20 cellular contexts compared by ENCODE assay signal in genomic region chr22:46369716-46370583, GRCh38. TPM values are rescaled to one million over a fixed set of nuclear protein-coding genes. Genes with fewer than 3 reads are reported as not detected.
A peak's percentile ranks its signal among the peaks of the same experiment; 100 is the strongest.
DNase-seq lines count a peak whose midpoint lies in the region; ATAC-seq and TF ChIP-seq lines count a peak whose summit lies in the region.
"Had no signal": no experiment of that assay in that cellular context is flagged by ENCODE, and none has a peak within 500 bp of the region (broad histone marks: within the 10 kb centered on the region; RNA-seq: fewer than 3 reads in every experiment).

No MANE protein-coding gene starts in this region.

- no peaks in the 10 kb centered on the region for H3K9me3 ChIP-seq in CD8-positive, alpha-beta memory T cell (ENCODE audit: low read length)
- H3K9me3 ChIP-seq in hepatocyte (ENCODE audit: low read depth) = no peaks in the 10 kb centered on the region
- H3K9me3 ChIP-seq in neural progenitor cell (ENCODE audit: low read depth) = no peaks in the 10 kb centered on the region
- H3K9me3 ChIP-seq in SJCRH30 (replicated peaks) = no peaks in the 10 kb centered on the region
- H3K9me3 ChIP-seq: SK-N-SH, thyroid gland had no signal

- DNase-seq in CD8-positive, alpha-beta memory T cell = no peak
- DNase-seq in RWPE1 (ENCODE audit: low spot score) (no peak), hepatocyte (ENCODE audit: low spot score) (no peak), neural progenitor cell (ENCODE audit: low spot score) (no peak), SJCRH30 (no peak)
- DNase-seq in activated CD8-positive, alpha-beta memory T cell treated with anti-CD3 and anti-CD28 coated beads, Interleukin-2, amount 50 U/mL, for 48 hours = no peak
- DNase-seq: anterior cingulate cortex; glutamatergic neuron; NCI-H1694 treated with DMSO at 0.1 percent for 48 hours; NCI-H69; retina; SK-N-SH; stimulated activated CD4-positive, alpha-beta T cell treated with anti-CD3 and anti-CD28 coated beads, Interleukin-4, amount 100 ng/mL, for 24 hours; stimulated activated naive CD8-positive, alpha-beta T cell treated with anti-CD3 and anti-CD28 coated beads, Interleukin-15, Interleukin-2, amounts not matched to agents 100 U/mL and 50 U/mL, for 24 hours had no signal

- peak overlapping the region in 6 of 7 donors; percentile 74 to 92 (median 80) for H3K4me3 Mint-ChIP-seq in CD8-positive, alpha-beta memory T cell
- no peak overlapping the region for H3K4me3 Mint-ChIP-seq in neural progenitor cell
- H3K4me3 Mint-ChIP-seq: activated T-helper 1 cell treated with anti-CD3 and anti-CD28 coated beads, Interleukin-12 subunit alpha, Interleukin-12 subunit beta, Interleukin-2, Interleukin-4 antibody, amounts not matched to agents 30 ng/mL and 10 ng/mL and 1 ng/mL, durations not matched to agents 14 hours and 24 hours and 36 hours; memory B cell had no signal

- H3K4me2 ChIP-seq in hepatocyte (peak overlapping the region; percentile 54), neural progenitor cell (no peak overlapping the region)
- H3K4me2 ChIP-seq: SK-N-SH had no signal

- POLR2A ChIA-PET in CD8-positive, alpha-beta memory T cell (lab: Charles Lee) = no interaction called here
- POLR2A ChIA-PET in RWPE1 (lab: Yijun Ruan, JAX; ENCODE audit: low non-redundant PET) = no interaction called here

- TF ChIP-seq CTCF in RWPE1 (conservative IDR thresholded peaks at IDR 0.05; ENCODE audit: low read depth) (no peak), hepatocyte (IDR thresholded peaks at IDR 0.05; ENCODE audit: poor library complexity) (no peak), neural progenitor cell (IDR thresholded peaks at IDR 0.05) (no peak)

- peak overlapping the region; percentile 38 for H3K27ac ChIP-seq in CD8-positive, alpha-beta memory T cell (ENCODE audit: low read depth, low read length)
- H3K27ac ChIP-seq in RWPE1 = peak overlapping the region; percentile 37
- H3K27ac ChIP-seq in hepatocyte = peak overlapping the region; percentile 85
- H3K27ac ChIP-seq in neural progenitor cell = no peak overlapping the region
- H3K27ac ChIP-seq in SJCRH30 = no peak overlapping the region

- no peak overlapping the region for H3K4me3 ChIP-seq in CD8-positive, alpha-beta memory T cell (ENCODE audit: low read length)
- H3K4me3 ChIP-seq in hepatocyte (no peak overlapping the region), neural progenitor cell (no peak overlapping the region), SJCRH30 (no peak overlapping the region)
- H3K4me3 ChIP-seq: thyroid gland had no signal

- no peaks in the 10 kb centered on the region for H3K9me2 ChIP-seq in hepatocyte (replicated peaks; ENCODE audit: insufficient read depth)
- H3K9me2 ChIP-seq: SK-N-SH had no signal

- peaks cover 0 to 6% (median 5%) of the 10 kb centered on the region in 5 donors for H3K9me3 Mint-ChIP-seq in CD8-positive, alpha-beta memory T cell
- H3K9me3 Mint-ChIP-seq in neural progenitor cell = peaks cover 3% of the 10 kb centered on the region
- H3K9me3 Mint-ChIP-seq: activated naive CD4-positive, alpha-beta T cell treated with anti-CD3 and anti-CD28 coated beads, Interleukin-2, amount 50 U/mL, for 72 hours; activated T-helper 1 cell treated with anti-CD3 and anti-CD28 coated beads, Interleukin-12 subunit alpha, Interleukin-12 subunit beta, Interleukin-2, Interleukin-4 antibody, amounts not matched to agents 30 ng/mL and 10 ng/mL and 1 ng/mL, durations not matched to agents 14 hours and 24 hours and 36 hours; CD4-positive, CD25-positive, alpha-beta regulatory T cell; memory B cell had no signal

- 87% methylated on average over 24 of the region's 25 CpGs for WGBS in hepatocyte (ENCODE audit: low lambda C conversion rate, missing lambda C conversion rate)

- H3K36me3 ChIP-seq in CD8-positive, alpha-beta memory T cell (ENCODE audit: insufficient read depth, low read length) = no peaks in the 10 kb centered on the region
- H3K36me3 ChIP-seq in hepatocyte (replicated peaks; ENCODE audit: insufficient read depth, low read depth) (no peaks in the 10 kb centered on the region), neural progenitor cell (no peaks in the 10 kb centered on the region), SJCRH30 (no peaks in the 10 kb centered on the region)

- peaks cover 46% of the 10 kb centered on the region for H3K4me1 ChIP-seq in CD8-positive, alpha-beta memory T cell (ENCODE audit: insufficient read depth, low read length)
- no peaks in the 10 kb centered on the region for H3K4me1 ChIP-seq in hepatocyte (ENCODE audit: insufficient read depth)
- no peaks in the 10 kb centered on the region for H3K4me1 ChIP-seq in neural progenitor cell
- peaks cover 6% of the 10 kb centered on the region for H3K4me1 ChIP-seq in SJCRH30

- H4K20me1 ChIP-seq in hepatocyte (ENCODE audit: insufficient read depth, poor library complexity, severe bottlenecking) = no peaks in the 10 kb centered on the region
- no peaks in the 10 kb centered on the region for H4K20me1 ChIP-seq in neural progenitor cell (ENCODE audit: low read depth)

- peaks cover 0 to 7% of the 10 kb centered on the region in 2 donors for H3K27me3 Mint-ChIP-seq in CD8-positive, alpha-beta memory T cell
- peaks cover 2% of the 10 kb centered on the region for H3K27me3 Mint-ChIP-seq in neural progenitor cell (ENCODE audit: insufficient read depth, low read depth)

- ATAC-seq in HG03097 (IDR thresholded peaks at IDR 0.05; ENCODE audit: low FRiP score, unreplicated experiment) = no peak
- ATAC-seq: activated naive CD4-positive, alpha-beta T cell treated with anti-CD3 and anti-CD28 coated beads, Interleukin-2, amount 50 U/mL, for 72 hours; stimulated activated naive CD8-positive, alpha-beta T cell treated with anti-CD3 and anti-CD28 coated beads, Interleukin-15, Interleukin-2, amounts not matched to agents 100 U/mL and 50 U/mL, for 24 hours had no signal

- no peak overlapping the region for H3K9ac ChIP-seq in neural progenitor cell
- H3K9ac ChIP-seq: SK-N-SH had no signal

- no peaks in the 10 kb centered on the region for H3K79me2 ChIP-seq in hepatocyte
- no peaks in the 10 kb centered on the region for H3K79me2 ChIP-seq in neural progenitor cell (ENCODE audit: low read depth)

- no peaks in the 10 kb centered on the region for H3F3A ChIP-seq in neural progenitor cell (ENCODE audit: low read depth)

- no peaks in the 10 kb centered on the region for H3K27me3 ChIP-seq in CD8-positive, alpha-beta memory T cell (ENCODE audit: insufficient read depth, low read length, poor library complexity, severe bottlenecking)
- H3K27me3 ChIP-seq in hepatocyte (no peaks in the 10 kb centered on the region), neural progenitor cell (no peaks in the 10 kb centered on the region), SJCRH30 (no peaks in the 10 kb centered on the region)
- H3K27me3 ChIP-seq: thyroid gland had no signal

- H2AFZ ChIP-seq in hepatocyte (no peak overlapping the region), neural progenitor cell (replicated peaks) (no peak overlapping the region)

- H3K27ac Mint-ChIP-seq in CD8-positive, alpha-beta memory T cell = peak overlapping the region; percentile 88 to 99 (median 96)
- peak overlapping the region; percentile 60 for H3K27ac Mint-ChIP-seq in neural progenitor cell
- H3K27ac Mint-ChIP-seq: activated naive CD4-positive, alpha-beta T cell treated with anti-CD3 and anti-CD28 coated beads, Interleukin-2, amount 50 U/mL, for 72 hours; activated T-helper 1 cell treated with anti-CD3 and anti-CD28 coated beads, Interleukin-12 subunit alpha, Interleukin-12 subunit beta, Interleukin-2, Interleukin-4 antibody, amounts not matched to agents 30 ng/mL and 10 ng/mL and 1 ng/mL, durations not matched to agents 14 hours and 24 hours and 36 hours; memory B cell had no signal

- no peaks in the 10 kb centered on the region for H3K36me3 Mint-ChIP-seq in CD8-positive, alpha-beta memory T cell
- H3K36me3 Mint-ChIP-seq in neural progenitor cell = peaks cover 14% of the 10 kb centered on the region
- H3K36me3 Mint-ChIP-seq: CD4-positive, CD25-positive, alpha-beta regulatory T cell had no signal

- CTCF ChIA-PET in CD8-positive, alpha-beta memory T cell (lab: Charles Lee) = interaction anchor here (1.6 kb wide), 1 partner anchor 75 kb away, joined by 3 read pairs; no protein-coding TSS in a partner anchor
- CTCF ChIA-PET in RWPE1 (lab: Yijun Ruan, JAX) = no interaction called here

- peaks cover 47 to 55% (median 47%) of the 10 kb centered on the region in 3 donors for H3K4me1 Mint-ChIP-seq in CD8-positive, alpha-beta memory T cell
- H3K4me1 Mint-ChIP-seq in neural progenitor cell = peaks cover 14% of the 10 kb centered on the region

RNA-seq across cellular contexts. Expression of gene TRMU, which starts 34.4 kb away (rescaled TPM):
- total RNA-seq in CD8-positive, alpha-beta memory T cell = 10 to 100 TPM; 68.9 to 69.5 TPM
- polyA plus RNA-seq in CD8-positive, alpha-beta memory T cell = 13.3 TPM
- 36.0 and 40.9 TPM in 2 replicates for total RNA-seq in hepatocyte
- polyA plus RNA-seq in hepatocyte = 38.0 and 44.6 TPM in 2 replicates
- total RNA-seq in neural progenitor cell (ENCODE audit: low replicate concordance) = 66.9 and 70.1 TPM in 2 replicates
- 79.9 and 94.8 TPM in 2 replicates for total RNA-seq in SJCRH30 (2014; rRNA removed; shearing (Covaris generic))

Comparison
In these comparisons a context has a peak if more than half of its experiments do, and no peak if none do; other contexts are left out.
1. H3K27ac ChIP-seq: peak in CD8-positive, alpha-beta memory T cell (single experiment), RWPE1 (single experiment) and hepatocyte (single experiment); none in neural progenitor cell (single experiment) and SJCRH30 (single experiment).